Comparison of ENCODE assay signal across 21 cellular contexts in genomic region chr14:54314365-54315134, GRCh38.
DNase-seq lines count a peak whose midpoint lies in the region; ATAC-seq, FAIRE-seq and TF ChIP-seq lines count a peak whose summit lies in the region.
"Had no signal": no experiment of that assay in that cellular context is flagged by ENCODE, and none has a peak within 500 bp of the region (broad histone marks: within the 10 kb centered on the region; RNA-seq: fewer than 3 reads in every experiment).

No MANE protein-coding gene starts in this region.

- H3K9ac ChIP-seq in astrocyte (ENCODE audit: low read length) (no peak overlapping the region), mesenchymal stem cell (ENCODE audit: low read length) (no peak overlapping the region)
- H3K9ac ChIP-seq: KMS-11 had no signal

- TF ChIP-seq CTCF in astrocyte (IDR thresholded peaks at IDR 0.05; ENCODE audit: insufficient read depth, low read depth, low read length), result no peak

- no peak for ATAC-seq in HG03045 (IDR thresholded peaks at IDR 0.05; ENCODE audit: unreplicated experiment)

- FAIRE-seq in astrocyte (lab: Jason Lieb, UNC) (peak; percentile 43), RCC 7860 (lab: Jason Lieb, UNC) (no peak)
- FAIRE-seq: GM12892 had no signal

- H3K27ac ChIP-seq in astrocyte (ENCODE audit: low read depth, low read length), result no peak overlapping the region
- no peak overlapping the region for H3K27ac ChIP-seq in mesenchymal stem cell (ENCODE audit: low read length, poor library complexity, severe bottlenecking)
- H3K27ac ChIP-seq: KMS-11 had no signal

- H3K27me3 Mint-ChIP-seq in astrocyte (ENCODE audit: low read depth, unreplicated experiment), result peaks cover 15% of the 10 kb centered on the region

- H3K9me3 Mint-ChIP-seq in astrocyte (ENCODE audit: unreplicated experiment), result peaks cover 2% of the 10 kb centered on the region
- H3K9me3 Mint-ChIP-seq: CD4-positive, alpha-beta T cell had no signal

- peak overlapping the region; percentile 9 for H3K27ac Mint-ChIP-seq in astrocyte (ENCODE audit: unreplicated experiment)
- H3K27ac Mint-ChIP-seq: CD4-positive, alpha-beta T cell had no signal

- in situ Hi-C loops in G401 (cut with HindIII; ENCODE audit: low sequenced_read_pairs), result no loop called here

- no peak overlapping the region for H2BK5ac ChIP-seq in mesenchymal stem cell (ENCODE audit: low read depth, low read length, poor library complexity, severe bottlenecking)

- no peak overlapping the region for H2AFZ ChIP-seq in astrocyte (ENCODE audit: low read depth, low read length)
- H2AFZ ChIP-seq in mesenchymal stem cell (ENCODE audit: low read depth, low read length), result no peak overlapping the region

- no peak overlapping the region for H3K14ac ChIP-seq in mesenchymal stem cell (ENCODE audit: low read length in 2 of 2)

- H3K79me1 ChIP-seq in mesenchymal stem cell (replicated peaks; ENCODE audit: low read length, poor library complexity, severe bottlenecking), result no peaks in the 10 kb centered on the region

- H3K4me1 Mint-ChIP-seq in astrocyte (ENCODE audit: low read depth, unreplicated experiment), result peaks cover 31% of the 10 kb centered on the region

- no peaks in the 10 kb centered on the region for H3K27me3 ChIP-seq in astrocyte (ENCODE audit: insufficient read depth, low read length)
- H3K27me3 ChIP-seq in mesenchymal stem cell (ENCODE audit: control insufficient read depth in 1 of 2, insufficient read depth in 1 of 2, low read length in 2 of 2), result peaks cover 0 to 61% of the 10 kb centered on the region in 2 experiments
- H3K27me3 ChIP-seq: BE2C had no signal

- 93% methylated on average over 7 of the region's 12 CpGs for WGBS in mesenchymal stem cell

- no peak overlapping the region for H2BK15ac ChIP-seq in mesenchymal stem cell (ENCODE audit: low read depth, poor library complexity, severe bottlenecking)

- no peak overlapping the region for H3K4me3 Mint-ChIP-seq in astrocyte (ENCODE audit: unreplicated experiment)
- H3K4me3 Mint-ChIP-seq: CD4-positive, alpha-beta T cell had no signal

- H3K4me3 ChIP-seq in astrocyte (ENCODE audit: insufficient read depth, low read depth, low read length) (no peak overlapping the region), mesenchymal stem cell (ENCODE audit: insufficient read depth in 1 of 2, low read depth in 1 of 2, low read length in 2 of 2) (no peak overlapping the region)

- H3K36me3 ChIP-seq in astrocyte (ENCODE audit: insufficient read depth, low read length) (no peaks in the 10 kb centered on the region), mesenchymal stem cell (ENCODE audit: control insufficient read depth in 1 of 2, insufficient read depth in 2 of 2, low read depth in 1 of 2, low read length in 2 of 2) (no peaks in the 10 kb centered on the region)
- H3K36me3 ChIP-seq: BE2C had no signal

- H3K4me1 ChIP-seq in astrocyte (ENCODE audit: insufficient read depth, low read length), result peaks cover 18% of the 10 kb centered on the region
- peaks cover 8% of the 10 kb centered on the region for H3K4me1 ChIP-seq in mesenchymal stem cell (ENCODE audit: control insufficient read depth, insufficient read depth, low read depth, low read length)
- H3K4me1 ChIP-seq: BE2C had no signal

- H3K9me3 ChIP-seq in astrocyte (ENCODE audit: insufficient read depth, low read depth, low read length) (no peaks in the 10 kb centered on the region), mesenchymal stem cell (ENCODE audit: control insufficient read depth, low read length) (no peaks in the 10 kb centered on the region)
- H3K9me3 ChIP-seq: BE2C had no signal

- H3K23ac ChIP-seq in mesenchymal stem cell (ENCODE audit: low read length in 2 of 2), result peak overlapping the region in 1 of 2 experiments; percentile 70

- H4K20me1 ChIP-seq in astrocyte (ENCODE audit: insufficient read depth, low read length), result no peaks in the 10 kb centered on the region

- peak overlapping the region in 1 of 2 experiments; percentile 63 for H3K18ac ChIP-seq in mesenchymal stem cell (ENCODE audit: low read depth in 1 of 2, low read length in 2 of 2)

- H2AK5ac ChIP-seq in mesenchymal stem cell (ENCODE audit: low read length, severe bottlenecking), result no peak overlapping the region

- H3K4me2 ChIP-seq in astrocyte (ENCODE audit: low read length), result no peak overlapping the region
- no peak overlapping the region for H3K4me2 ChIP-seq in mesenchymal stem cell (ENCODE audit: low read length, poor library complexity, severe bottlenecking)
- H3K4me2 ChIP-seq: KMS-11 had no signal

- no peaks in the 10 kb centered on the region for H3K36me3 Mint-ChIP-seq in astrocyte (ENCODE audit: low read depth, unreplicated experiment)

- H2BK12ac ChIP-seq in mesenchymal stem cell (ENCODE audit: low read length in 2 of 2), result peak overlapping the region in 1 of 2 experiments; percentile 93

- no peak overlapping the region for H4K8ac ChIP-seq in mesenchymal stem cell (ENCODE audit: low read length)

- H4K91ac ChIP-seq in mesenchymal stem cell (ENCODE audit: low read length), result peak overlapping the region; percentile 80

- no peak overlapping the region for H3K4ac ChIP-seq in mesenchymal stem cell (ENCODE audit: low read depth in 1 of 2, low read length in 2 of 2)

- H2BK120ac ChIP-seq in mesenchymal stem cell (ENCODE audit: low read depth, low read length), result no peak overlapping the region

- H3K79me2 ChIP-seq in astrocyte (ENCODE audit: insufficient read depth, low read length), result no peaks in the 10 kb centered on the region

- DNase-seq in G401 (ENCODE audit: low spot score) (peak; percentile 77), astrocyte (ENCODE audit: low read depth) (no peak), mesenchymal stem cell (no peak), middle frontal gyrus (ENCODE audit: extremely low spot score, low spot score) (no peak), RCC 7860 (ENCODE audit: low spot score) (no peak)
- DNase-seq in stimulated activated CD4-positive, alpha-beta T cell treated with anti-CD3 and anti-CD28 coated beads, Interleukin-4, amount 100 ng/mL, for 24 hours, result no peak
- DNase-seq: BE2C; CD4-positive, alpha-beta T cell; COR-L47; GOT3; HCEC 1CT; NCI-H1105; NCI-H2029 treated with DMSO at 0.1 percent for 48 hours; NCI-H2171 treated with DMSO at 0.1 percent for 48 hours; NCI-H526; OCI-M1; Right ventricle myocardium superior; SW 1271 had no signal
